Comparison of ENCODE assay signal across 17 cellular contexts in genomic region chr10:15069230-15069629, GRCh38. TPM values are rescaled to one million over a fixed set of nuclear protein-coding genes. Genes with fewer than 3 reads are reported as not detected.
"Had no signal": no experiment of that assay in that cellular context is flagged by ENCODE, and none has a peak within 500 bp of the region (broad histone marks: within the 10 kb centered on the region; RNA-seq: fewer than 3 reads in every experiment).

No MANE protein-coding gene starts in this region.

- H3K4me1 ChIP-seq: prostate gland, upper lobe of right lung had no signal

- H3K27me3 ChIP-seq: dorsolateral prefrontal cortex, hepatocyte, upper lobe of right lung had no signal

- DNase-seq: activated CD4-positive, alpha-beta T cell treated with anti-CD3 and anti-CD28 coated beads, Interleukin-2, amount 50 U/mL, for 4 hours; activated CD4-positive, CD25-positive, alpha-beta regulatory T cell treated with anti-CD3 and anti-CD28 coated beads, Interleukin-2, amount 50 U/mL, for 72 hours; activated naive CD4-positive, alpha-beta T cell; activated T-cell treated with anti-CD3 and anti-CD28 coated beads for 4 hours; dorsolateral prefrontal cortex; left ventricle myocardium superior; nucleus accumbens; T-cell; T-helper 9 cell; upper lobe of right lung had no signal

- H3K27ac ChIP-seq: dorsolateral prefrontal cortex, hepatocyte, prostate gland, thoracic aorta, upper lobe of right lung had no signal

- ATAC-seq: left ventricle myocardium superior; sciatic nerve; stimulated activated effector memory CD8-positive, alpha-beta T cell treated with anti-CD3 and anti-CD28 coated beads, Interleukin-12 subunit alpha, Interleukin-12 subunit beta, amount 100 ng/mL, for 72 hours; T-cell; upper lobe of right lung had no signal

- H3K4me2 ChIP-seq: hepatocyte had no signal

- H3K4me3 ChIP-seq: dorsolateral prefrontal cortex, hepatocyte, prostate gland, thoracic aorta, upper lobe of right lung had no signal

- FAIRE-seq: astrocyte, endometrium had no signal

- H2AFZ ChIP-seq: hepatocyte had no signal

- H3K9me3 ChIP-seq: prostate gland, upper lobe of right lung had no signal

- H3K79me2 ChIP-seq: hepatocyte had no signal

- H3K36me3 ChIP-seq: prostate gland, thoracic aorta, upper lobe of right lung had no signal

RNA-seq across cellular contexts. Expression of gene ACBD7, which starts 19.3 kb away (rescaled TPM):
- total RNA-seq: left ventricle myocardium superior, upper lobe of right lung had no signal

RNA-seq across cellular contexts. Expression of gene OLAH, which starts 25.5 kb away (rescaled TPM):
- total RNA-seq: astrocyte, hepatocyte, left ventricle myocardium superior, T-cell had no signal
- polyA plus RNA-seq: hepatocyte had no signal
